ENCODE assay signal across 9 cellular contexts in the genomic region with DNA sequence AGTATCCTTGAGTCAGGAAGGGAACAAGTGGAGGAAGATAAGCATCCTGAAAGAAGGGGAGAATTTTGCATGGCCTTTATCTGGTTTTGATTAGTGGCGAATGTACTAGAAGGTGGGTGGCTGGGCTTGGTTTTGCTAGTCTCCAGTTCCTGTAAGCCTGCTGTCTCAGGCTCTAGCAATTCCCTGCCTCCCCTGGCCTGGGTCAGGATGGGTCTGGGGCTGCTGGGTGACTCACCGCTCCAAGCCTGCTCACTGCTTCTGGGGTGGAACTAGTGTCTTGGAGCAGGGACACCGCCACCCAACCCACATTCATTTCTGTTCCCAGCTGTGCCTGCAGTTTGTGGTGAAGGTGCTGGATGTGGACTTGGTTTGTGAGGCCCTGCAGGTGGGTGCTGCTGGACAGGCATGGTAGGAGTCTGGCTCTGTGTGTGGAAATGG. TPM values are rescaled to one million over a fixed set of nuclear protein-coding genes. Genes with fewer than 3 reads are reported as not detected.
DNase-seq lines count a peak whose midpoint lies in the region; ATAC-seq and TF ChIP-seq lines count a peak whose summit lies in the region.
"Had no signal": no experiment of that assay in that cellular context is flagged by ENCODE, and none has a peak within 500 bp of the region (broad histone marks: within the 10 kb centered on the region; RNA-seq: fewer than 3 reads in every experiment).

No MANE protein-coding gene starts in this region.

- H3K27me3 Mint-ChIP-seq in naive thymus-derived CD8-positive, alpha-beta T cell = no peaks in the 10 kb centered on the region

- no peak for ATAC-seq in naive thymus-derived CD8-positive, alpha-beta T cell
- no peak for ATAC-seq in GM21619 (IDR thresholded peaks at IDR 0.05; ENCODE audit: unreplicated experiment)
- ATAC-seq in GM21723 (IDR thresholded peaks at IDR 0.05; ENCODE audit: unreplicated experiment) = no peak
- no peak for ATAC-seq in HG03175 (IDR thresholded peaks at IDR 0.05; ENCODE audit: unreplicated experiment)
- no peak for ATAC-seq in GM18502 (IDR thresholded peaks at IDR 0.05; ENCODE audit: poor library complexity, unreplicated experiment)

- peak overlapping the region; percentile 98 to 100 (median 99) for H3K27ac Mint-ChIP-seq in naive thymus-derived CD8-positive, alpha-beta T cell

- intact Hi-C loops in dorsolateral prefrontal cortex (cut with DNase I) = no loop called here

- no peaks in the 10 kb centered on the region for H3K9me3 Mint-ChIP-seq in naive thymus-derived CD8-positive, alpha-beta T cell

- H3K4me3 ChIP-seq in dorsolateral prefrontal cortex = no peak overlapping the region

- DNase-seq in AG08396 (ENCODE audit: low spot score) (peak; percentile 70), M059J (ENCODE audit: low read depth) (peak; percentile 84), dorsolateral prefrontal cortex (peak in 2 of 10 donors; percentile 27 to 42)
- DNase-seq in naive thymus-derived CD8-positive, alpha-beta T cell = peak in 1 of 10 donors; percentile 54

- peak overlapping the region in 41 of 59 donors; percentile 9 to 98 (median 93) for H3K27ac ChIP-seq in dorsolateral prefrontal cortex

- peaks cover 40 to 80% (median 77%) of the 10 kb centered on the region in 4 donors for H3K4me1 Mint-ChIP-seq in naive thymus-derived CD8-positive, alpha-beta T cell

- POLR2A ChIA-PET in naive thymus-derived CD8-positive, alpha-beta T cell (lab: Charles Lee) = interaction anchor here (0.9 to 16.4 kb wide), 7 partner anchors 9 to 199 kb away, joined by 3 to 590 read pairs (median 15); a partner anchor contains a TSS

- H3K4me3 Mint-ChIP-seq in naive thymus-derived CD8-positive, alpha-beta T cell = peak overlapping the region; percentile 47 to 91 (median 62)

- no peaks in the 10 kb centered on the region for H3K27me3 ChIP-seq in dorsolateral prefrontal cortex

- H3K36me3 Mint-ChIP-seq in naive thymus-derived CD8-positive, alpha-beta T cell = peaks cover 0 to 6% (median 2%) of the 10 kb centered on the region in 3 donors

- TF ChIP-seq CTCF in dorsolateral prefrontal cortex (IDR thresholded peaks at IDR 0.05 in 54 of 56, conservative IDR thresholded peaks at IDR 0.05 in 2 of 56; ENCODE audit: low read depth in 1 of 56, partially characterized antibody in 56 of 56) = no peak

RNA-seq across cellular contexts. Expression of a gene that starts 3.4 kb away (rescaled TPM):
- 1.2 and 4.3 TPM in 2 replicates for total RNA-seq in M059J (2014; rRNA removed; shearing (Covaris generic))
- 10 to 100 TPM in 12 of 120 experiments, 1 to 10 TPM in 108; 2.3 to 14.1 (median 6.4) TPM for total RNA-seq in dorsolateral prefrontal cortex
- 1 to 10 TPM; 6.5 to 8.8 TPM for total RNA-seq in naive thymus-derived CD8-positive, alpha-beta T cell
- under 1 TPM; 0.16 to 0.47 (median 0.44) TPM for polyA plus RNA-seq in naive thymus-derived CD8-positive, alpha-beta T cell
- polyA plus RNA-seq: neural cell had no signal

RNA-seq across cellular contexts. Expression of a gene that starts 4.6 kb away (rescaled TPM):
- 1.4 TPM in 1 of 2 replicates, not detected in the other for total RNA-seq in M059J (2014; rRNA removed; shearing (Covaris generic))
- under 1 TPM in 1 of 120 experiments, not detected in 119; 0.79 TPM for total RNA-seq in dorsolateral prefrontal cortex
- 1 to 10 TPM; 1.2 to 2.1 TPM for total RNA-seq in naive thymus-derived CD8-positive, alpha-beta T cell
- polyA plus RNA-seq in naive thymus-derived CD8-positive, alpha-beta T cell = under 1 TPM in 2 of 3 donors, not detected in 1; 0.24 to 0.86 TPM
- polyA plus RNA-seq: neural cell had no signal

RNA-seq across cellular contexts. Expression of a gene that starts 11.6 kb away (rescaled TPM):
- 8.0 and 9.5 TPM in 2 replicates for total RNA-seq in M059J (2014; rRNA removed; shearing (Covaris generic))
- 10 to 100 TPM in 72 of 120 experiments, 1 to 10 TPM in 48; 3.7 to 23.1 (median 11.1) TPM for total RNA-seq in dorsolateral prefrontal cortex
- 100 to 1,000 TPM; 139 to 140 TPM for total RNA-seq in naive thymus-derived CD8-positive, alpha-beta T cell
- 10 to 100 TPM; 14.3 to 36.0 (median 25.5) TPM for polyA plus RNA-seq in naive thymus-derived CD8-positive, alpha-beta T cell

RNA-seq across cellular contexts. Expression of a gene that starts 23.8 kb away (rescaled TPM):
- 0.05 and 0.57 TPM in 2 replicates for total RNA-seq in M059J (2014; rRNA removed; shearing (Covaris generic))
- 1 to 10 TPM in 65 of 120 experiments, under 1 TPM in 51, not detected in 4; 0.23 to 2.6 (median 1.1) TPM for total RNA-seq in dorsolateral prefrontal cortex
- total RNA-seq in naive thymus-derived CD8-positive, alpha-beta T cell = 1 to 10 TPM; 1.6 to 2.2 TPM
- polyA plus RNA-seq in naive thymus-derived CD8-positive, alpha-beta T cell = under 1 TPM in 2 of 3 donors, not detected in 1; 0.29 to 0.32 TPM
- polyA plus RNA-seq: neural cell had no signal

RNA-seq across cellular contexts. Expression of a gene that starts 31.3 kb away (rescaled TPM):
- total RNA-seq in M059J (2014; rRNA removed; shearing (Covaris generic)) = 0.17 TPM in 1 of 2 replicates, not detected in the other
- total RNA-seq in dorsolateral prefrontal cortex = 10 to 100 TPM in 43 of 120 experiments, 1 to 10 TPM in 77; 4.1 to 15.7 (median 9.3) TPM
- total RNA-seq in naive thymus-derived CD8-positive, alpha-beta T cell = 1 to 10 TPM; 1.6 to 2.0 TPM
- polyA plus RNA-seq in naive thymus-derived CD8-positive, alpha-beta T cell = not detected

Comparison
In these comparisons a context has a peak if more than half of its experiments do, and no peak if none do; other contexts are left out.
1. RNA of a gene that starts 11.6 kb away (total RNA-seq): 139 to 140 TPM in naive thymus-derived CD8-positive, alpha-beta T cell; 3.7 to 23.1 TPM in dorsolateral prefrontal cortex and 8.0 to 9.5 TPM in M059J; every median in the first group is over 4 times any median in the second.